ENCODE assay signal across 8 cellular contexts in the genomic region with DNA sequence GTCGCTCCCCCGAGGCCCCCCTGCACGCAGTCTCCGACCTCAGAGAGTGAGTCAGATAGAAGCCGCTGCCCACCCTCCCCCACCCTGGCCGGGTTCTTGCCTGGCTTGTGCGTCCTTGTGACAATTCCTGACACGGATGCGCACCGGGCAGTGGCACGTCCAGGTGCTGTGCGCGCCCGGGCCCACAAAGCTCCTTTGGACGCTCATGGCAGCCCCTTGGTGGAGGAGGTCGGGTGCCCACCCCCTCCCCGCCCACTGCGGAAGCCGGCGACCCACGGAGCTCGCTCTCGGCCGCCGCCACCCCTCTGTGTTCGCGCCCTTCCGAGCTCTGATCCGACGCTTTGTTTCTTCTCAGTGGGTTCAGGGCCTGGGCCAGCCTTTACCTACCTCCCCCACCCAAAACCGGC. TPM values are rescaled to one million over a fixed set of nuclear protein-coding genes. Genes with fewer than 3 reads are reported as not detected.
DNase-seq lines count a peak whose midpoint lies in the region; ATAC-seq and TF ChIP-seq lines count a peak whose summit lies in the region.

No MANE protein-coding gene starts in this region.

- H3K36me3 ChIP-seq in NT2/D1 (ENCODE audit: insufficient read depth, insufficient read length, low read length): peaks cover 5% of the 10 kb centered on the region

- ATAC-seq in HG03354 (IDR thresholded peaks at IDR 0.05; ENCODE audit: poor library complexity, severe bottlenecking, unreplicated experiment): no peak
- ATAC-seq in HG03432 (IDR thresholded peaks at IDR 0.05; ENCODE audit: unreplicated experiment): no peak

- H3K4me3 ChIP-seq in NT2/D1 (ENCODE audit: insufficient read length, low read depth) (peak overlapping the region; percentile 80), astrocyte of the spinal cord (ENCODE audit: low read depth, low read length) (peak overlapping the region; percentile 81)

- DNase-seq in stimulated activated CD4-positive, alpha-beta T cell treated with anti-CD3 and anti-CD28 coated beads, Interleukin-15, amount 100 ng/mL, for 24 hours: peak; percentile 54
- no peak for DNase-seq in stimulated activated CD4-positive, alpha-beta T cell treated with anti-CD3 and anti-CD28 coated beads, Interleukin-12 subunit alpha, Interleukin-12 subunit beta, amount 100 ng/mL, for 4 hours
- no peak for DNase-seq in NT2/D1 (ENCODE audit: low read depth, low spot score)
- peak; percentile 97 for DNase-seq in astrocyte of the spinal cord (ENCODE audit: low read depth, low spot score)
- DNase-seq in hepatic stellate cell (ENCODE audit: low spot score): peak; percentile 95
- DNase-seq in renal cortical epithelial cell (ENCODE audit: low read depth): peak; percentile 82

- in situ Hi-C loops in astrocyte of the spinal cord (cut with HindIII; ENCODE audit: low sequenced_read_pairs): no loop called here

- H3K4me1 ChIP-seq in NT2/D1 (ENCODE audit: insufficient read depth, insufficient read length): peaks cover 35% of the 10 kb centered on the region

- H3K9me3 ChIP-seq in NT2/D1 (ENCODE audit: insufficient read depth, low read length): no peaks in the 10 kb centered on the region

- peak overlapping the region; percentile 98 for H3K9ac ChIP-seq in NT2/D1 (ENCODE audit: insufficient read length, low read depth)

- H3K27me3 ChIP-seq in NT2/D1 (ENCODE audit: insufficient read depth, insufficient read length): peaks cover 7% of the 10 kb centered on the region

- no peak for TF ChIP-seq CTCF in astrocyte of the spinal cord (IDR thresholded peaks at IDR 0.05; ENCODE audit: low read depth, low read length)

RNA-seq across cellular contexts. Expression of gene TUBB3, which starts 0.7 kb away (rescaled TPM):
- 368 and 1,261 TPM in 2 replicates for total RNA-seq in renal cortical epithelial cell

RNA-seq across cellular contexts. Expression of gene MC1R, which starts 3.8 kb away (rescaled TPM):
- total RNA-seq in renal cortical epithelial cell: 2.3 and 9.3 TPM in 2 replicates

RNA-seq across cellular contexts. Expression of gene DEF8, which starts 26.1 kb away (rescaled TPM):
- total RNA-seq in renal cortical epithelial cell: 84.7 and 105 TPM in 2 replicates

RNA-seq across cellular contexts. Expression of gene TCF25, which starts 49.1 kb away (rescaled TPM):
- total RNA-seq in renal cortical epithelial cell: 155 and 178 TPM in 2 replicates

Comparison
In these comparisons a context has a peak if more than half of its experiments do, and no peak if none do; other contexts are left out.
1. DNase-seq: peak in stimulated activated CD4-positive, alpha-beta T cell treated with anti-CD3 and anti-CD28 coated beads, Interleukin-15, amount 100 ng/mL, for 24 hours (single experiment), astrocyte of the spinal cord (single experiment), hepatic stellate cell (single experiment) and renal cortical epithelial cell (single experiment); none in stimulated activated CD4-positive, alpha-beta T cell treated with anti-CD3 and anti-CD28 coated beads, Interleukin-12 subunit alpha, Interleukin-12 subunit beta, amount 100 ng/mL, for 4 hours (single experiment) and NT2/D1 (single experiment).